In the genomic region with DNA sequence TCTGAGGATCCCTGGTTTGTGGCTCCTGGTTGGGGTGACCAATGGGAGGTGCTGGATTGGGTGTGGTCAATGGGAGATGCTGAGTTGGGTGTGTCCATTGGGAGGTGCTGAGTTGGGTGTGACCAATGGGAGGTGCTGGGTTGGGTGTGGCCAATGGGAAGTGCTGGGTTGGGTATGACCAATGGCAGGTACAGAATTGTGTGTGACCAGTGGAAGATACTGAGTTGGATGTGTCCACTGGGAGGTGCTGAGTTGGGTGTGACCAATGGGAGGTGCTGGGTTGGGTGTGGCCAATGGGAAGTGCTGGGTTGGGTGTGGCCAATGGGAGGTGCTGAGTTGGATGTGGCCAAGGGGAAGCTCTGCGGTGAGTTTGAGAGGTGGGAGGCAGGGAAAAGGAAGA, we compare ENCODE assay signal across 21 cellular contexts.
"Had no signal": no experiment of that assay in that cellular context is flagged by ENCODE, and none has a peak within 500 bp of the region (broad histone marks: within the 10 kb centered on the region; RNA-seq: fewer than 3 reads in every experiment).

No MANE protein-coding gene starts in this region.

- H3K4me3 Mint-ChIP-seq: activated naive CD4-positive, alpha-beta T cell treated with anti-CD3 and anti-CD28 coated beads for 36 hours; activated naive CD8-positive, alpha-beta T cell treated with anti-CD3 and anti-CD28 coated beads, Interleukin-2, amount 10 ng/mL, durations not matched to agents 7 days and 5 days; memory B cell; nephron; stimulated activated naive CD8-positive, alpha-beta T cell treated with anti-CD3 and anti-CD28 coated beads, Interleukin-15, Interleukin-2, amounts not matched to agents 100 ng/mL and 50 ng/mL, for 24 hours; WTC11 had no signal

- H3K27ac ChIP-seq: epithelial cell of prostate, pancreas, thyroid gland had no signal

- H3K4me1 Mint-ChIP-seq: nephron had no signal

- H3K27me3 ChIP-seq: pancreas, thyroid gland had no signal

- H3K4me3 ChIP-seq: pancreas, thyroid gland had no signal

- H3K4me1 ChIP-seq: pancreas, thyroid gland had no signal

- H3K9me3 ChIP-seq: pancreas, thyroid gland had no signal

- H3K36me3 ChIP-seq: pancreas, thyroid gland had no signal

- DNase-seq: activated CD4-positive, alpha-beta T cell treated with anti-CD3 and anti-CD28 coated beads, Interleukin-2, amount 50 U/mL, for 4 hours; activated CD8-positive, alpha-beta memory T cell treated with anti-CD3 and anti-CD28 coated beads for 24 hours; activated CD8-positive, alpha-beta memory T cell treated with anti-CD3 and anti-CD28 coated beads, Interleukin-2, amount 50 U/mL, for 48 hours; activated effector memory CD4-positive, alpha-beta T cell treated with Interleukin-2 at 50 U/mL for 16 hours; activated naive CD4-positive, alpha-beta T cell treated with anti-CD3 and anti-CD28 coated beads for 36 hours; activated naive CD8-positive, alpha-beta T cell treated with anti-CD3 and anti-CD28 coated beads, Interleukin-2, amount 10 ng/mL, durations not matched to agents 7 days and 5 days; activated T-cell treated with anti-CD3 and anti-CD28 coated beads, Interleukin-2, amount 50 U/mL, for 48 hours; amygdala; cortex of kidney; left colon; pancreas; right cardiac atrium; stimulated activated CD4-positive, alpha-beta T cell treated with anti-CD3 and anti-CD28 coated beads, Interleukin-4, amount 100 ng/mL, for 4 hours; substantia nigra; T-helper 1 cell; thyroid gland had no signal

- ATAC-seq: left colon, pancreas, right cardiac atrium, WTC11 had no signal

- H3K27ac Mint-ChIP-seq: activated naive CD4-positive, alpha-beta T cell treated with anti-CD3 and anti-CD28 coated beads for 36 hours; activated naive CD8-positive, alpha-beta T cell treated with anti-CD3 and anti-CD28 coated beads, Interleukin-2, amount 10 ng/mL, durations not matched to agents 7 days and 5 days; memory B cell; nephron; stimulated activated naive CD8-positive, alpha-beta T cell treated with anti-CD3 and anti-CD28 coated beads, Interleukin-15, Interleukin-2, amounts not matched to agents 100 ng/mL and 50 ng/mL, for 24 hours; WTC11 had no signal
